18 cellular contexts compared by ENCODE assay signal in genomic region chr11:78783846-78784245, GRCh38.
DNase-seq lines count a peak whose midpoint lies in the region; ATAC-seq and TF ChIP-seq lines count a peak whose summit lies in the region.
"Had no signal": no experiment of that assay in that cellular context is flagged by ENCODE, and none has a peak within 500 bp of the region (broad histone marks: within the 10 kb centered on the region; RNA-seq: fewer than 3 reads in every experiment).

No MANE protein-coding gene starts in this region.

- TF ChIP-seq CTCF in endodermal cell (conservative IDR thresholded peaks at IDR 0.05) (no peak), osteocyte (IDR thresholded peaks at IDR 0.05) (no peak), right lobe of liver (IDR thresholded peaks at IDR 0.05) (no peak)

- H3K9me3 Mint-ChIP-seq in endodermal cell (no peaks in the 10 kb centered on the region), osteocyte (ENCODE audit: unreplicated experiment) (no peaks in the 10 kb centered on the region)
- H3K9me3 Mint-ChIP-seq: CD4-positive, CD25-positive, alpha-beta regulatory T cell; IgD-negative memory B cell had no signal

- H3K36me3 ChIP-seq in endodermal cell (ENCODE audit: control insufficient read depth, insufficient read depth, low read length) (no peaks in the 10 kb centered on the region), right lobe of liver (no peaks in the 10 kb centered on the region)
- H3K36me3 ChIP-seq: SJCRH30 had no signal

- no peak for TF ChIP-seq POLR2A in right lobe of liver (IDR thresholded peaks at IDR 0.05)

- H3K36me3 Mint-ChIP-seq in endodermal cell (ENCODE audit: low read depth) (peaks cover 40% of the 10 kb centered on the region), osteocyte (ENCODE audit: unreplicated experiment) (peaks cover 5% of the 10 kb centered on the region)
- H3K36me3 Mint-ChIP-seq: CD4-positive, CD25-positive, alpha-beta regulatory T cell; IgD-negative memory B cell had no signal

- no peak for ATAC-seq in right lobe of liver

- H3K9me3 ChIP-seq in endodermal cell (ENCODE audit: control insufficient read depth, low read length) (no peaks in the 10 kb centered on the region), right lobe of liver (no peaks in the 10 kb centered on the region)
- H3K9me3 ChIP-seq: BE2C, Caco-2, SJCRH30 had no signal

- H3K4me1 ChIP-seq in endodermal cell (ENCODE audit: control insufficient read depth, insufficient read depth, low read length) = peaks cover 27% of the 10 kb centered on the region
- no peaks in the 10 kb centered on the region for H3K4me1 ChIP-seq in right lobe of liver

- H3K4me3 Mint-ChIP-seq in endodermal cell = peak overlapping the region; percentile 0
- H3K4me3 Mint-ChIP-seq in osteocyte (ENCODE audit: unreplicated experiment) = no peak overlapping the region
- H3K4me3 Mint-ChIP-seq: CD4-positive, CD25-positive, alpha-beta regulatory T cell; IgD-negative memory B cell had no signal

- peaks cover 53% of the 10 kb centered on the region for H3K4me1 Mint-ChIP-seq in endodermal cell
- H3K4me1 Mint-ChIP-seq in osteocyte (ENCODE audit: unreplicated experiment) = peaks cover 41% of the 10 kb centered on the region
- H3K4me1 Mint-ChIP-seq: CD4-positive, CD25-positive, alpha-beta regulatory T cell; IgD-negative memory B cell had no signal

- no peak overlapping the region for H3K9ac ChIP-seq in endodermal cell (ENCODE audit: extremely low read depth, low read length, poor library complexity, severe bottlenecking)

- intact Hi-C loops in right lobe of liver (cut with DNase I) = no loop called here

- H3K27ac ChIP-seq in endodermal cell (ENCODE audit: low read depth, low read length) = no peak overlapping the region
- no peak overlapping the region for H3K27ac ChIP-seq in right lobe of liver
- H3K27ac ChIP-seq: SJCRH30 had no signal

- no peaks in the 10 kb centered on the region for H3K27me3 Mint-ChIP-seq in endodermal cell (ENCODE audit: insufficient read depth)
- H3K27me3 Mint-ChIP-seq in osteocyte (ENCODE audit: unreplicated experiment) = no peaks in the 10 kb centered on the region

- no peak overlapping the region for H3K27ac Mint-ChIP-seq in endodermal cell
- H3K27ac Mint-ChIP-seq in osteocyte (ENCODE audit: unreplicated experiment) = peak overlapping the region; percentile 86
- H3K27ac Mint-ChIP-seq: CD4-positive, CD25-positive, alpha-beta regulatory T cell; IgD-negative memory B cell had no signal

- 60 to 83% methylated on average over 3 to 5 of the region's 5 CpGs for WGBS in endodermal cell (ENCODE audit: insufficient coverage in 1 of 2, insufficient read length in 1 of 2), 2 experiments
- 20% methylated on average over 5 of the region's 5 CpGs for WGBS in right lobe of liver (ENCODE audit: insufficient coverage, low coverage, low lambda C conversion rate, missing lambda C conversion rate)

- DNase-seq in DMS53 (lab: John Stamatoyannopoulos, UW) (peak; percentile 78), H4 (ENCODE audit: low spot score) (peak; percentile 17), endodermal cell (peak; percentile 46), osteocyte (ENCODE audit: extremely low spot score, unreplicated experiment) (no peak), right lobe of liver (no peak), cerebellar nuclear complex (lab: John Stamatoyannopoulos, UW) (no peak), cerebellum (ENCODE audit: low spot score) (no peak)
- DNase-seq: BE2C; Caco-2; CD4-positive, CD25-positive, alpha-beta regulatory T cell; DMS 273 treated with DMSO at 0.1 percent for 48 hours; MV-4-11; NCI-H1105 treated with DMSO at 0.1 percent for 48 hours; NCI-H187; NCI-H345; NCI-H524; SJCRH30 had no signal

- H3K4me3 ChIP-seq in endodermal cell (ENCODE audit: low read length) (peak overlapping the region; percentile 24), right lobe of liver (no peak overlapping the region)
- H3K4me3 ChIP-seq: SJCRH30 had no signal

- H3K27me3 ChIP-seq in endodermal cell (ENCODE audit: control insufficient read depth, insufficient read depth, low read length, poor library complexity, severe bottlenecking) (no peaks in the 10 kb centered on the region), right lobe of liver (no peaks in the 10 kb centered on the region)
- H3K27me3 ChIP-seq: BE2C, SJCRH30 had no signal

Comparison
In these comparisons a context has a peak if more than half of its experiments do, and no peak if none do; other contexts are left out.
1. DNase-seq: peak in DMS53 (single experiment), H4 (single experiment) and endodermal cell (single experiment); none in osteocyte (single experiment), right lobe of liver (0 of 3), cerebellar nuclear complex (0 of 2) and cerebellum (single experiment).